ENCODE assay signal across 1 cellular context in the genomic region with DNA sequence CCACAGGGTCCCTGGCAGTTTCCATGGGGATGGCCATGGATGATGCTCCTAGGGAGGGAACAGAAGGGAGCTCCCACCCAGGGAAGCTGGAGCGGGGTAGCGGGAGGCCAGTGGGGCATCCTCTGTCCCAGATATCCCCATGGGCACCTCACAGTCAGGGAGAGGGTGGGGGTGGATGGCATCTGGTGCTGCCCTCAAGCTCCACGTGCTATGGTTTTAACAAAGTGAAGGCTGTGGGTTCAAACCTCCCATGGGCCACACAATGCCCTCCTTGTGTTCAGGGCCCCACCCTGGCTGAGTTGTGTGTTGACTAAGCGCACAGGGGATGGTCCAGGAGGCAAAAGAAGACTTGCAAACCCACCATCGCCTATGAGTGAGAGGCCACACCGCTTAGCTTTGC.
TF ChIP-seq lines count a peak whose summit lies in the region.

No MANE protein-coding gene starts in this region.

TF ChIP-seq in GM23338, 12 proteins besides CTCF, POLR2A, EP300 and RAD21 (continued from another document):
- TF ChIP-seq, protein P1, sequence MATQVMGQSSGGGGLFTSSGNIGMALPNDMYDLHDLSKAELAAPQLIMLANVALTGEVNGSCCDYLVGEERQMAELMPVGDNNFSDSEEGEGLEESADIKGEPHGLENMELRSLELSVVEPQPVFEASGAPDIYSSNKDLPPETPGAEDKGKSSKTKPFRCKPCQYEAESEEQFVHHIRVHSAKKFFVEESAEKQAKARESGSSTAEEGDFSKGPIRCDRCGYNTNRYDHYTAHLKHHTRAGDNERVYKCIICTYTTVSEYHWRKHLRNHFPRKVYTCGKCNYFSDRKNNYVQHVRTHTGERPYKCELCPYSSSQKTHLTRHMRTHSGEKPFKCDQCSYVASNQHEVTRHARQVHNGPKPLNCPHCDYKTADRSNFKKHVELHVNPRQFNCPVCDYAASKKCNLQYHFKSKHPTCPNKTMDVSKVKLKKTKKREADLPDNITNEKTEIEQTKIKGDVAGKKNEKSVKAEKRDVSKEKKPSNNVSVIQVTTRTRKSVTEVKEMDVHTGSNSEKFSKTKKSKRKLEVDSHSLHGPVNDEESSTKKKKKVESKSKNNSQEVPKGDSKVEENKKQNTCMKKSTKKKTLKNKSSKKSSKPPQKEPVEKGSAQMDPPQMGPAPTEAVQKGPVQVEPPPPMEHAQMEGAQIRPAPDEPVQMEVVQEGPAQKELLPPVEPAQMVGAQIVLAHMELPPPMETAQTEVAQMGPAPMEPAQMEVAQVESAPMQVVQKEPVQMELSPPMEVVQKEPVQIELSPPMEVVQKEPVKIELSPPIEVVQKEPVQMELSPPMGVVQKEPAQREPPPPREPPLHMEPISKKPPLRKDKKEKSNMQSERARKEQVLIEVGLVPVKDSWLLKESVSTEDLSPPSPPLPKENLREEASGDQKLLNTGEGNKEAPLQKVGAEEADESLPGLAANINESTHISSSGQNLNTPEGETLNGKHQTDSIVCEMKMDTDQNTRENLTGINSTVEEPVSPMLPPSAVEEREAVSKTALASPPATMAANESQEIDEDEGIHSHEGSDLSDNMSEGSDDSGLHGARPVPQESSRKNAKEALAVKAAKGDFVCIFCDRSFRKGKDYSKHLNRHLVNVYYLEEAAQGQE (IDR thresholded peaks at IDR 0.05; ENCODE audit: unreplicated experiment): no peak
- no peak for TF ChIP-seq EZH2phosphoT487 (IDR thresholded peaks at IDR 0.05; ENCODE audit: unreplicated experiment)
